Comparison of ENCODE assay signal across 20 cellular contexts in the genomic region with DNA sequence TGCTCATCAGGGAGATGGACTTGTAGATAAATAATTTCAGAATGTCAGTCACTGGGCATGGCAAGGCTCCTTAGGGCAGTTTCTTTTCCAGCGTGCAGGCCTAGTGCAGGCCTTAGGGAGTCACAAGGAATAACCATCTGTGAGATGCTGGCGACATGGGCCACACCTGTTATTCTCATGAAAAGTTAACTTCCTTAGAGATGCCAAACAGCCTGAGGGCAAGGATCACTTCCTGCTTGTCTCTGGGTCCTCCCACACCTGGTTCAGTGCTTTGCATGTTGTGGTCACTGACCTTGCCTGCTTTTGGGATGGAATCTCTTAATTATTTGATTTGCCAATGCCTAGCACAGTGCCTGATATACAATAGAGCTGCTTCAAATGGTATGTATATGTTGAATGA.
"Had no signal": no experiment of that assay in that cellular context is flagged by ENCODE, and none has a peak within 500 bp of the region (broad histone marks: within the 10 kb centered on the region; RNA-seq: fewer than 3 reads in every experiment).

No MANE protein-coding gene starts in this region.

- H3K9me3 ChIP-seq: prostate gland, right atrium auricular region, vagina had no signal

- H3K36me3 ChIP-seq: prostate gland, right atrium auricular region, vagina had no signal

- ATAC-seq: activated T-cell treated with anti-CD3 and anti-CD28 coated beads, Interleukin-2, amount 50 U/mL, for 72 hours; effector memory CD8-positive, alpha-beta T cell; left lobe of liver; stimulated activated naive CD8-positive, alpha-beta T cell treated with anti-CD3 and anti-CD28 coated beads, Interleukin-15, Interleukin-2, amounts not matched to agents 100 U/mL and 50 U/mL, for 24 hours; T-helper 17 cell had no signal

- H3K4me3 ChIP-seq: lung, prostate gland, right atrium auricular region, vagina had no signal

- DNase-seq: activated CD4-positive, alpha-beta T cell treated with anti-CD3 and anti-CD28 coated beads for 1 hour; activated CD4-positive, alpha-beta T cell treated with anti-CD3 and anti-CD28 coated beads, Interleukin-2, amount 50 U/mL, for 4 hours; activated gamma-delta T cell; activated T-cell treated with anti-CD3 and anti-CD28 coated beads, Interleukin-2, amount 50 U/mL, for 72 hours; effector memory CD8-positive, alpha-beta T cell; foreskin fibroblast; glutamatergic neuron; hippocampal formation; islet precursor cell; stimulated activated CD4-positive, alpha-beta T cell treated with anti-CD3 and anti-CD28 coated beads, Interleukin-12 subunit alpha, Interleukin-12 subunit beta, amount 100 ng/mL, for 4 hours; stimulated activated CD4-positive, alpha-beta T cell treated with anti-CD3 and anti-CD28 coated beads, Interleukin-1b, Interleukin-23, amount 100 ng/mL, for 48 hours; stimulated activated naive CD8-positive, alpha-beta T cell treated with anti-CD3 and anti-CD28 coated beads, Interleukin-15, Interleukin-2, amounts not matched to agents 100 U/mL and 50 U/mL, for 24 hours; substantia nigra; T-helper 17 cell; WERI-Rb-1 had no signal

- H3K4me1 ChIP-seq: prostate gland had no signal

- H3K27ac ChIP-seq: prostate gland, vagina, WERI-Rb-1 had no signal

- H3K27me3 ChIP-seq: right atrium auricular region, vagina had no signal
